25 cellular contexts compared by ENCODE assay signal in genomic region chr4:31083451-31083850, GRCh38.
"Had no signal": no experiment of that assay in that cellular context is flagged by ENCODE, and none has a peak within 500 bp of the region (broad histone marks: within the 10 kb centered on the region; RNA-seq: fewer than 3 reads in every experiment).

No MANE protein-coding gene starts in this region.

- H3K4me3 Mint-ChIP-seq: dendritic cell treated with granulocyte-macrophage colony-stimulating factor and Interleukin-4, amounts not matched to agents 40 ng/mL and 50 ng/mL, for 4 days; endodermal cell; natural killer cell; stimulated activated naive B cell treated with anti-CD40 and anti-IgM and Interleukin-4, amounts not matched to agents 10 μg/mL and 1 μg/mL and 100 μg/mL, for 72 hours; stimulated activated naive CD8-positive, alpha-beta T cell treated with anti-CD3 and anti-CD28 coated beads, Interleukin-15, Interleukin-2, amounts not matched to agents 100 ng/mL and 50 ng/mL, for 24 hours had no signal

- H3K27ac ChIP-seq: colonic mucosa, epithelial cell of prostate, lower lobe of right lung, ovary, psoas muscle, sigmoid colon, spleen, vagina had no signal

- DNase-seq: colonic mucosa; effector CD8-positive, alpha-beta T cell; endodermal cell; foreskin melanocyte; glutamatergic neuron; heart right ventricle; hippocampal formation; left colon; left ventricle myocardium superior; lower lobe of right lung; natural killer cell; occipital lobe; ovary; posterior cingulate gyrus; psoas muscle; right cardiac atrium; sigmoid colon; spleen; stimulated activated naive B cell treated with anti-CD40 and anti-IgM and Interleukin-4, amounts not matched to agents 10 μg/mL and 1 μg/mL and 100 μg/mL, for 72 hours; trophoblast cell had no signal

- H3K27ac Mint-ChIP-seq: dendritic cell treated with granulocyte-macrophage colony-stimulating factor and Interleukin-4, amounts not matched to agents 40 ng/mL and 50 ng/mL, for 4 days; endodermal cell; natural killer cell; stimulated activated naive B cell treated with anti-CD40 and anti-IgM and Interleukin-4, amounts not matched to agents 10 μg/mL and 1 μg/mL and 100 μg/mL, for 72 hours; stimulated activated naive CD8-positive, alpha-beta T cell treated with anti-CD3 and anti-CD28 coated beads, Interleukin-15, Interleukin-2, amounts not matched to agents 100 ng/mL and 50 ng/mL, for 24 hours had no signal

- H3K9me3 Mint-ChIP-seq: dendritic cell treated with granulocyte-macrophage colony-stimulating factor and Interleukin-4, amounts not matched to agents 40 ng/mL and 50 ng/mL, for 4 days; endodermal cell had no signal

- H3K27me3 Mint-ChIP-seq: dendritic cell treated with granulocyte-macrophage colony-stimulating factor and Interleukin-4, amounts not matched to agents 40 ng/mL and 50 ng/mL, for 4 days; stimulated activated naive B cell treated with anti-CD40 and anti-IgM and Interleukin-4, amounts not matched to agents 10 μg/mL and 1 μg/mL and 100 μg/mL, for 72 hours; stimulated activated naive CD8-positive, alpha-beta T cell treated with anti-CD3 and anti-CD28 coated beads, Interleukin-15, Interleukin-2, amounts not matched to agents 100 ng/mL and 50 ng/mL, for 24 hours had no signal

- H3K9me3 ChIP-seq: colonic mucosa, lower lobe of right lung, ovary, psoas muscle, sigmoid colon, vagina had no signal

- H3K4me3 ChIP-seq: colonic mucosa, heart right ventricle, lower lobe of right lung, ovary, psoas muscle, sigmoid colon, spleen, vagina had no signal

- H3K27me3 ChIP-seq: colonic mucosa, heart right ventricle, ovary, sigmoid colon, spleen, vagina had no signal

- H3K36me3 Mint-ChIP-seq: natural killer cell; stimulated activated naive B cell treated with anti-CD40 and anti-IgM and Interleukin-4, amounts not matched to agents 10 μg/mL and 1 μg/mL and 100 μg/mL, for 72 hours had no signal

- ATAC-seq: esophagus mucosa; left colon; left ventricle myocardium superior; lower lobe of right lung; natural killer cell; psoas muscle; right cardiac atrium; stimulated activated naive B cell treated with anti-CD40 and anti-IgM and Interleukin-4, amounts not matched to agents 10 μg/mL and 1 μg/mL and 100 μg/mL, for 72 hours had no signal

- H3K36me3 ChIP-seq: colonic mucosa, heart right ventricle, lower lobe of right lung, ovary, sigmoid colon, spleen, vagina had no signal

- H3K4me1 ChIP-seq: colonic mucosa, lower lobe of right lung, psoas muscle had no signal

- H3K4me1 Mint-ChIP-seq: natural killer cell; stimulated activated naive B cell treated with anti-CD40 and anti-IgM and Interleukin-4, amounts not matched to agents 10 μg/mL and 1 μg/mL and 100 μg/mL, for 72 hours had no signal
